In the genomic region with DNA sequence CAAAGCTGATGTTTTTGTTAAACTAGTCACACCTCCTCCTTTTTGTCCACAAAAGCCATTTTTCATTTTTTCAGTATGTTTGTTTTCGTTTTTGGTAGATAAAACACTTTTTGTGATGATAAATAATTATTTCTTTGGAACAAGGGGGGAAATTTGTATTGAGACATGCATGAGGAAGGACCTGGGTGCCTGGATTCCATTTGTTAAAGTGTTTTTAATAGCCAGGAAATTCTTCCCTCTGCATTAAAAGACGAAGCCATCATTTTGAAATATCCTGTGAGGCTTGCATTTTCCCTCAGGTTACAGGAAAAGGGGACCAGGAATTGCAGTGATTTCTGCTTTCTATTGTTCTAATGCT, we compare ENCODE assay signal across 1 cellular context.
TF ChIP-seq lines count a peak whose summit lies in the region.

No MANE protein-coding gene starts in this region.

TF ChIP-seq in HepG2, 621 proteins besides CTCF, POLR2A, EP300 and RAD21:
- no peak for TF ChIP-seq BRD4 (CRISPR knock-in tag; IDR thresholded peaks at IDR 0.05)
- no peak for TF ChIP-seq NCOR1 (IDR thresholded peaks at IDR 0.05; ENCODE audit: borderline replicate concordance, low read length)
- TF ChIP-seq HOXA5 (CRISPR knock-in tag; IDR thresholded peaks at IDR 0.05): 0 out of 2 replicates have a peak, but pooled peaks have one; percentile 23
- no peak for TF ChIP-seq DDIT3 (CRISPR knock-in tag; IDR thresholded peaks at IDR 0.05)
- TF ChIP-seq BCL6 (CRISPR knock-in tag; IDR thresholded peaks at IDR 0.05): no peak
- TF ChIP-seq GATAD1 (CRISPR knock-in tag; IDR thresholded peaks at IDR 0.05): 0 out of 2 replicates have a peak, but pooled peaks have one; percentile 8
- no peak for TF ChIP-seq FOXP1 (IDR thresholded peaks at IDR 0.05)
- no peak for TF ChIP-seq FOXP1 (CRISPR knock-in tag; IDR thresholded peaks at IDR 0.05)
- TF ChIP-seq PCBP2 (optimal IDR thresholded peaks at IDR 0.05; ENCODE audit: low read depth, low read length, poor library complexity, severe bottlenecking): no peak
- TF ChIP-seq MTERF4 (CRISPR knock-in tag; IDR thresholded peaks at IDR 0.05): no peak
- TF ChIP-seq ZFP1 (CRISPR knock-in tag; IDR thresholded peaks at IDR 0.05): 0 out of 2 replicates have a peak, but pooled peaks have one; percentile 4
- no peak for TF ChIP-seq ZKSCAN8 (CRISPR knock-in tag; IDR thresholded peaks at IDR 0.05; ENCODE audit: borderline replicate concordance)
